Comparison of ENCODE assay signal across 26 cellular contexts in genomic region chr15:74742422-74742821, GRCh38. TPM values are rescaled to one million over a fixed set of nuclear protein-coding genes. Genes with fewer than 3 reads are reported as not detected.
DNase-seq lines count a peak whose midpoint lies in the region; ATAC-seq, FAIRE-seq and TF ChIP-seq lines count a peak whose summit lies in the region.
"Had no signal": no experiment of that assay in that cellular context is flagged by ENCODE, and none has a peak within 500 bp of the region (broad histone marks: within the 10 kb centered on the region; RNA-seq: fewer than 3 reads in every experiment).

No MANE protein-coding gene starts in this region.

- no peak overlapping the region for H2BK5ac ChIP-seq in H1 (ENCODE audit: low read depth, low read length)

- FAIRE-seq in H1 (lab: Jason Lieb, UNC) = no peak
- FAIRE-seq: A549, D721Med, GM12878, GM19239, H54 had no signal

- H4K91ac ChIP-seq in H1 (replicated peaks; ENCODE audit: insufficient read length, low read length) = no peak overlapping the region

- no peak for TF ChIP-seq EP300 in H1 (IDR thresholded peaks at IDR 0.05; ENCODE audit: borderline replicate concordance in 1 of 2, low read depth in 2 of 2, low read length in 2 of 2)

- H2BK12ac ChIP-seq in H1 (ENCODE audit: low read depth, low read length) = no peak overlapping the region

- no peak overlapping the region for H3K14ac ChIP-seq in H1 (ENCODE audit: insufficient read length)

- CTCF ChIA-PET in H1 (lab: Charles Lee; ENCODE audit: partially characterized antibody) = interaction anchor here (0.6 to 1.8 kb wide), 4 partner anchors 26 to 702 kb away, joined by 3 to 7 read pairs (median 5); no protein-coding TSS in a partner anchor

- no peak overlapping the region for H3K18ac ChIP-seq in H1 (ENCODE audit: extremely low read depth, low read length)

- H3K9me3 ChIP-seq in Karpas-422 (ENCODE audit: low read length) = no peaks in the 10 kb centered on the region
- no peaks in the 10 kb centered on the region for H3K9me3 ChIP-seq in H1 (ENCODE audit: insufficient read depth in 2 of 2, low read depth in 1 of 2, low read length in 1 of 2)
- H3K9me3 ChIP-seq in aorta (ENCODE audit: control insufficient read depth, low read length) = peaks cover 4% of the 10 kb centered on the region

- no peak overlapping the region for H4K5ac ChIP-seq in H1 (ENCODE audit: insufficient read length, low read depth, low read length)

- no peak overlapping the region for H3K56ac ChIP-seq in H1 (replicated peaks; ENCODE audit: insufficient read length, low read depth, low read length)

- H3K4ac ChIP-seq in H1 (replicated peaks; ENCODE audit: insufficient read length, low read depth, low read length) = no peak overlapping the region

- no peaks in the 10 kb centered on the region for H3K27me3 ChIP-seq in Karpas-422 (ENCODE audit: low read length)
- H3K27me3 ChIP-seq in H1 (replicated peaks in 1 of 4; ENCODE audit: control insufficient read depth in 3 of 4, extremely low read depth in 1 of 4, insufficient read depth in 3 of 4, low read length in 3 of 4) = peaks cover 0 to 3% (median 0%) of the 10 kb centered on the region in 4 experiments; a peak in 1 of 7 replicates
- no peaks in the 10 kb centered on the region for H3K27me3 ChIP-seq in aorta (ENCODE audit: control insufficient read depth in 1 of 2, insufficient read depth in 2 of 2, low read length in 1 of 2)
- H3K27me3 ChIP-seq: BE2C; BLaER1 treated with 17β-estradiol and CSF1 and Interleukin-3, amounts not matched to agents 10 nM and 100 nM had no signal

- H3K9ac ChIP-seq in Karpas-422 (ENCODE audit: low read length) (no peak overlapping the region), H1 (replicated peaks in 1 of 4; ENCODE audit: extremely low read depth in 1 of 4, low read depth in 3 of 4, low read length in 3 of 4) (no peak overlapping the region)
- H3K9ac ChIP-seq: BLaER1 treated with 17β-estradiol and CSF1 and Interleukin-3, amounts not matched to agents 10 nM and 100 nM; GM23248 had no signal

- peaks cover under 1 to 4% of the 10 kb centered on the region in 2 donors for H3K4me1 Mint-ChIP-seq in natural killer cell treated with Interleukin-12 subunit alpha and Interleukin-12 subunit beta and Interleukin-15 and Interleukin-18, amount 100 ng/mL, for 72 hours (ENCODE audit: low read depth in 2 of 2)
- peaks cover 0 to 5% of the 10 kb centered on the region in 2 donors for H3K4me1 Mint-ChIP-seq in natural killer cell
- H3K4me1 Mint-ChIP-seq: CD14-positive monocyte; CD8-positive, alpha-beta memory T cell had no signal

- no peak for TF ChIP-seq RAD21 in H1 (IDR thresholded peaks at IDR 0.05 in 1 of 2, conservative IDR thresholded peaks at IDR 0.05 in 1 of 2; ENCODE audit: low read depth in 2 of 2, low read length in 2 of 2)

- TF ChIP-seq CTCF in natural killer cell (IDR thresholded peaks at IDR 0.05) (no peak), H1 (IDR thresholded peaks at IDR 0.05; ENCODE audit: control extremely low read depth in 1 of 3, insufficient read depth in 1 of 3, low read depth in 1 of 3, low read length in 3 of 3) (no peak)

- no peaks in the 10 kb centered on the region for H3K79me2 ChIP-seq in Karpas-422 (ENCODE audit: low read length)
- no peaks in the 10 kb centered on the region for H3K79me2 ChIP-seq in H1 (ENCODE audit: control insufficient read depth in 1 of 2, insufficient read depth in 2 of 2, low read length in 2 of 2)

- POLR2A ChIA-PET in H1 (lab: Charles Lee; ENCODE audit: partially characterized antibody) = interaction anchor here (2.1 to 2.6 kb wide), 2 partner anchors 17 to 18 kb away, joined by 6 to 8 read pairs; partner anchors contain the start of gene CYP1A1

- H3K4me2 ChIP-seq in Karpas-422 (ENCODE audit: low read depth, low read length, poor library complexity, severe bottlenecking) = no peak overlapping the region
- no peak overlapping the region for H3K4me2 ChIP-seq in H1 (ENCODE audit: insufficient read depth in 1 of 2, low read depth in 2 of 2, low read length in 2 of 2)
- H3K4me2 ChIP-seq: A549; BLaER1 treated with 17β-estradiol and CSF1 and Interleukin-3, amounts not matched to agents 10 nM and 100 nM had no signal

- ATAC-seq in natural killer cell treated with Interleukin-12 subunit alpha and Interleukin-12 subunit beta and Interleukin-15 and Interleukin-18, amount 100 ng/mL, for 72 hours = no peak
- ATAC-seq in natural killer cell (no peak), aorta (ENCODE audit: low FRiP score) (no peak)
- ATAC-seq: A549, GM12878 had no signal

- no peaks in the 10 kb centered on the region for H4K20me1 ChIP-seq in Karpas-422 (ENCODE audit: insufficient read depth, low read depth, low read length)
- peaks cover 0 to 1% of the 10 kb centered on the region in 2 experiments for H4K20me1 ChIP-seq in H1 (replicated peaks in 1 of 2; ENCODE audit: control insufficient read depth in 1 of 2, insufficient read depth in 2 of 2, low read length in 2 of 2)
- H4K20me1 ChIP-seq: BLaER1 treated with 17β-estradiol and CSF1 and Interleukin-3, amounts not matched to agents 10 nM and 100 nM had no signal

- no peak overlapping the region for H3K4me3 Mint-ChIP-seq in natural killer cell treated with Interleukin-12 subunit alpha and Interleukin-12 subunit beta and Interleukin-15 and Interleukin-18, amount 100 ng/mL, for 72 hours
- no peak overlapping the region for H3K4me3 Mint-ChIP-seq in natural killer cell
- H3K4me3 Mint-ChIP-seq: CD14-positive monocyte; CD4-positive, alpha-beta T cell; CD8-positive, alpha-beta memory T cell had no signal

- WGBS in H1 (ENCODE audit: extremely low coverage in 1 of 2, insufficient coverage in 1 of 2, insufficient read length in 1 of 2, insufficient replicate concordance in 2 of 2, low coverage in 1 of 2, low lambda C conversion rate in 2 of 2, missing lambda C conversion rate in 1 of 2), 2 experiments = 91% methylated on average over 5 of the region's 5 CpGs; no CpG with 5 or more reads in 1 of the 2 experiments
- 80 to 83% methylated on average over 5 of the region's 5 CpGs for WGBS in aorta, 2 donors

- intact Hi-C loops in natural killer cell (cut with micrococcal nuclease) = no loop called here
- intact Hi-C loops in aorta (cut with DNase I) = no loop called here

- no peaks in the 10 kb centered on the region for H3K9me2 ChIP-seq in Karpas-422 (replicated peaks; ENCODE audit: insufficient read depth, low read length)

- H3K9me3 Mint-ChIP-seq in natural killer cell treated with Interleukin-12 subunit alpha and Interleukin-12 subunit beta and Interleukin-15 and Interleukin-18, amount 100 ng/mL, for 72 hours = peaks cover 5% of the 10 kb centered on the region
- H3K9me3 Mint-ChIP-seq in natural killer cell = no peaks in the 10 kb centered on the region

- no peak overlapping the region for H3K23ac ChIP-seq in H1 (ENCODE audit: insufficient read length)

- no peaks in the 10 kb centered on the region for H3K36me3 ChIP-seq in Karpas-422 (ENCODE audit: insufficient read depth, low read length)
- no peaks in the 10 kb centered on the region for H3K36me3 ChIP-seq in H1 (ENCODE audit: control insufficient read depth in 2 of 4, insufficient read depth in 4 of 4, low read length in 3 of 4)
- H3K36me3 ChIP-seq in aorta (ENCODE audit: control insufficient read depth in 1 of 2, insufficient read depth in 2 of 2, low read length in 1 of 2) = no peaks in the 10 kb centered on the region
- H3K36me3 ChIP-seq: BE2C; BLaER1 treated with 17β-estradiol and CSF1 and Interleukin-3, amounts not matched to agents 10 nM and 100 nM; HAP-1 had no signal

- TF ChIP-seq POLR2A in H1 (IDR thresholded peaks at IDR 0.05; ENCODE audit: control extremely low read depth in 1 of 2, low read depth in 2 of 2, low read length in 2 of 2) = no peak

- DNase-seq in natural killer cell treated with Interleukin-12 subunit alpha and Interleukin-12 subunit beta and Interleukin-15 and Interleukin-18, amount 100 ng/mL, for 72 hours (ENCODE audit: low spot score) = peak; percentile 22
- no peak for DNase-seq in natural killer cell
- DNase-seq in Karpas-422 = peak; percentile 71
- DNase-seq in H1 (ENCODE audit: low read depth in 1 of 2, low spot score in 2 of 2) = no peak
- DNase-seq in UCSD-AML1 (lab: John Stamatoyannopoulos, UW; ENCODE audit: unreplicated experiment) = no peak
- DNase-seq in aorta = no peak
- no peak for DNase-seq in stimulated activated CD4-positive, alpha-beta T cell treated with anti-CD3 and anti-CD28 coated beads, Interleukin-2, amount 100 ng/mL, for 48 hours
- DNase-seq: 8988T; ACHN; AML-193; BE2C; CD4-positive, alpha-beta T cell; CD8-positive, alpha-beta memory T cell; DMS 273 treated with DMSO at 0.1 percent for 48 hours; DMS79; EL; GDM1; GM23248 had no signal

- 0 out of 2 replicates have a peak overlapping the region, but pooled peaks have one; percentile 61 for H2BK15ac ChIP-seq in H1 (ENCODE audit: low read length)

- H2AK5ac ChIP-seq in H1 (ENCODE audit: low read depth, low read length) = no peak overlapping the region

- H2AFZ ChIP-seq in Karpas-422 (ENCODE audit: low read length) (no peak overlapping the region), H1 (ENCODE audit: low read length) (no peak overlapping the region)
- H2AFZ ChIP-seq: GM23248 had no signal

- H3K4me1 ChIP-seq in Karpas-422 (ENCODE audit: low read length) = peaks cover 7% of the 10 kb centered on the region
- no peaks in the 10 kb centered on the region for H3K4me1 ChIP-seq in H1 (replicated peaks in 1 of 4; ENCODE audit: control insufficient read depth in 3 of 4, insufficient read depth in 4 of 4, low read length in 3 of 4)
- H3K4me1 ChIP-seq in aorta (ENCODE audit: control insufficient read depth in 1 of 2, insufficient read depth in 2 of 2, low read length in 2 of 2) = no peaks in the 10 kb centered on the region
- H3K4me1 ChIP-seq: A549, BE2C had no signal

- H3K23me2 ChIP-seq in H1 (ENCODE audit: low read depth, low read length) = no peaks in the 10 kb centered on the region

- no peak overlapping the region for H4K8ac ChIP-seq in H1 (ENCODE audit: extremely low read depth, insufficient read depth, low read length)

- H3K4me3 ChIP-seq in Karpas-422 (ENCODE audit: low read length) (no peak overlapping the region), H1 (ENCODE audit: extremely low read depth in 1 of 4, insufficient read depth in 2 of 4, low read depth in 3 of 4, low read length in 4 of 4) (no peak overlapping the region), aorta (ENCODE audit: low read length in 2 of 2) (no peak overlapping the region)
- H3K4me3 ChIP-seq: A549, GM12878, GM23248, HAP-1 had no signal

- no peak overlapping the region for H2BK120ac ChIP-seq in H1 (replicated peaks; ENCODE audit: low read depth, low read length)

- no peak overlapping the region for H3K27ac Mint-ChIP-seq in natural killer cell treated with Interleukin-12 subunit alpha and Interleukin-12 subunit beta and Interleukin-15 and Interleukin-18, amount 100 ng/mL, for 72 hours
- H3K27ac Mint-ChIP-seq in natural killer cell = no peak overlapping the region
- H3K27ac Mint-ChIP-seq: CD14-positive monocyte; CD4-positive, alpha-beta T cell; CD8-positive, alpha-beta memory T cell had no signal

- H3K79me1 ChIP-seq in H1 (ENCODE audit: low read depth, low read length) = no peaks in the 10 kb centered on the region

- peaks cover 10% of the 10 kb centered on the region for H3K36me3 Mint-ChIP-seq in natural killer cell treated with Interleukin-12 subunit alpha and Interleukin-12 subunit beta and Interleukin-15 and Interleukin-18, amount 100 ng/mL, for 72 hours
- no peaks in the 10 kb centered on the region for H3K36me3 Mint-ChIP-seq in natural killer cell
- H3K36me3 Mint-ChIP-seq: CD14-positive monocyte had no signal

- H2BK20ac ChIP-seq in H1 (ENCODE audit: low read length) = no peak overlapping the region

- H3K27ac ChIP-seq in Karpas-422 (ENCODE audit: low read length) (no peak overlapping the region), H1 (ENCODE audit: low read depth, low read length) (no peak overlapping the region), aorta (ENCODE audit: low read depth in 1 of 2, low read length in 2 of 2) (no peak overlapping the region)
- H3K27ac ChIP-seq: A549; BLaER1 treated with 17β-estradiol and CSF1 and Interleukin-3, amounts not matched to agents 10 nM and 100 nM; GM23248 had no signal

- H3K27me3 Mint-ChIP-seq in natural killer cell treated with Interleukin-12 subunit alpha and Interleukin-12 subunit beta and Interleukin-15 and Interleukin-18, amount 100 ng/mL, for 72 hours = peaks cover 13 to 28% of the 10 kb centered on the region in 2 donors
- H3K27me3 Mint-ChIP-seq in natural killer cell (ENCODE audit: low read depth in 2 of 2) = peaks cover 19 to 28% of the 10 kb centered on the region in 2 donors

RNA-seq across cellular contexts. Expression of gene CYP1A2, which starts 6.2 kb away (rescaled TPM):
- total RNA-seq in natural killer cell treated with Interleukin-12 subunit alpha and Interleukin-12 subunit beta and Interleukin-15 and Interleukin-18, amount 100 ng/mL, for 72 hours = not detected
- total RNA-seq in natural killer cell (not detected), aorta (not detected)
- not detected in 2 replicates for total RNA-seq in Karpas-422 (2014; rRNA removed; shearing (Covaris generic); ENCODE audit: low replicate concordance)
- total RNA-seq in H1 (2021; fragmentation: NEBNext Ultra II Directional; extraction: Animal tissue kit (Norgen Biotek cat#: 25700)) = not detected in 2 replicates
- polyA plus RNA-seq in H1 (2011; rRNA removed) (not detected in 2 replicates), aorta (not detected)
- polyA plus RNA-seq in H1 (2011; cell fraction: cytosol; rRNA removed) = not detected
- not detected for polyA plus RNA-seq in H1 (2011; cell fraction: nucleus; rRNA removed)
- not detected in 4 replicates for polyA plus RNA-seq in H1 (2012, experiment 1 of 2)
- not detected for polyA plus RNA-seq in H1 (2012, experiment 2 of 2)
- polyA plus RNA-seq in H1 (2013, experiment 1 of 2) = 0.02 TPM
- not detected for polyA plus RNA-seq in H1 (2013, experiment 2 of 2)
- polyA minus RNA-seq in H1 (2011; rRNA and poly(A)+ RNA removed) = not detected in 2 replicates
- not detected for polyA minus RNA-seq in H1 (2011; cell fraction: cytosol; rRNA and poly(A)+ RNA removed)
- not detected for polyA minus RNA-seq in H1 (2011; cell fraction: nucleus; rRNA and poly(A)+ RNA removed)
- total RNA-seq: CD4-positive, alpha-beta T cell; CD8-positive, alpha-beta memory T cell; GM12878; GM23248 had no signal
- polyA plus RNA-seq: A549; CD14-positive monocyte; CD8-positive, alpha-beta memory T cell; GM23248 had no signal

RNA-seq across cellular contexts. Expression of gene CYP1A1, which starts 17.1 kb away (rescaled TPM):
- total RNA-seq in natural killer cell treated with Interleukin-12 subunit alpha and Interleukin-12 subunit beta and Interleukin-15 and Interleukin-18, amount 100 ng/mL, for 72 hours = 1 to 10 TPM; 3.2 to 4.6 TPM
- under 1 TPM in 1 of 3 donors, not detected in 2; 0.33 TPM for total RNA-seq in natural killer cell
- not detected in 2 replicates for total RNA-seq in Karpas-422 (2014; rRNA removed; shearing (Covaris generic); ENCODE audit: low replicate concordance)
- total RNA-seq in H1 (2021; fragmentation: NEBNext Ultra II Directional; extraction: Animal tissue kit (Norgen Biotek cat#: 25700)) = 0.11 and 0.35 TPM in 2 replicates
- polyA plus RNA-seq in H1 (2011; rRNA removed) = 0.22 and 0.32 TPM in 2 replicates
- 0.30 TPM for polyA plus RNA-seq in H1 (2011; cell fraction: cytosol; rRNA removed)
- polyA plus RNA-seq in H1 (2011; cell fraction: nucleus; rRNA removed) = 0.24 TPM
- 0.12 to 0.23 TPM (median 0.20 TPM) in 3 of 4 replicates, not detected in the other for polyA plus RNA-seq in H1 (2012, experiment 1 of 2)
- polyA plus RNA-seq in H1 (2012, experiment 2 of 2) = 0.10 TPM
- polyA plus RNA-seq in H1 (2013, experiment 1 of 2) = 0.41 TPM
- polyA plus RNA-seq in H1 (2013, experiment 2 of 2) = 0.22 TPM
- 0.13 and 0.17 TPM in 2 replicates for polyA minus RNA-seq in H1 (2011; rRNA and poly(A)+ RNA removed)
- polyA minus RNA-seq in H1 (2011; cell fraction: cytosol; rRNA and poly(A)+ RNA removed) = not detected
- polyA minus RNA-seq in H1 (2011; cell fraction: nucleus; rRNA and poly(A)+ RNA removed) = not detected
- total RNA-seq in aorta = 1 to 10 TPM in 1 of 2 donors, not detected in 1; 2.3 TPM
- polyA plus RNA-seq in aorta = 1 to 10 TPM; 1.0 to 6.4 TPM
- total RNA-seq: CD4-positive, alpha-beta T cell; GM23248 had no signal
- polyA plus RNA-seq: CD14-positive monocyte, GM23248 had no signal

RNA-seq across cellular contexts. Expression of gene CSK, which starts 39.5 kb away (rescaled TPM):
- total RNA-seq in natural killer cell treated with Interleukin-12 subunit alpha and Interleukin-12 subunit beta and Interleukin-15 and Interleukin-18, amount 100 ng/mL, for 72 hours = 100 to 1,000 TPM; 323 TPM
- total RNA-seq in natural killer cell (100 to 1,000 TPM; 282 to 334 (median 287) TPM), aorta (10 to 100 TPM; 34.9 to 55.2 TPM)
- 172 and 306 TPM in 2 replicates for total RNA-seq in Karpas-422 (2014; rRNA removed; shearing (Covaris generic); ENCODE audit: low replicate concordance)
- 50.2 and 51.7 TPM in 2 replicates for total RNA-seq in H1 (2021; fragmentation: NEBNext Ultra II Directional; extraction: Animal tissue kit (Norgen Biotek cat#: 25700))
- polyA plus RNA-seq in H1 (2011; rRNA removed) (13.7 and 23.0 TPM in 2 replicates), aorta (10 to 100 TPM; 21.8 to 29.8 TPM)
- polyA plus RNA-seq in H1 (2011; cell fraction: cytosol; rRNA removed) = 16.8 TPM
- polyA plus RNA-seq in H1 (2011; cell fraction: nucleus; rRNA removed) = 40.7 TPM
- 31.1 to 46.6 TPM (median 42.9 TPM) in 4 replicates for polyA plus RNA-seq in H1 (2012, experiment 1 of 2)
- 39.8 TPM for polyA plus RNA-seq in H1 (2012, experiment 2 of 2)
- 22.2 TPM for polyA plus RNA-seq in H1 (2013, experiment 1 of 2)
- 21.3 TPM for polyA plus RNA-seq in H1 (2013, experiment 2 of 2)
- polyA minus RNA-seq in H1 (2011; rRNA and poly(A)+ RNA removed) = 12.9 and 26.4 TPM in 2 replicates
- 21.8 TPM for polyA minus RNA-seq in H1 (2011; cell fraction: cytosol; rRNA and poly(A)+ RNA removed)
- polyA minus RNA-seq in H1 (2011; cell fraction: nucleus; rRNA and poly(A)+ RNA removed) = 19.3 TPM

RNA-seq across cellular contexts. Expression of gene EDC3, which starts 46.6 kb away (rescaled TPM):
- total RNA-seq in natural killer cell treated with Interleukin-12 subunit alpha and Interleukin-12 subunit beta and Interleukin-15 and Interleukin-18, amount 100 ng/mL, for 72 hours = 10 to 100 TPM; 69.4 to 73.0 TPM
- total RNA-seq in natural killer cell (10 to 100 TPM; 22.4 to 39.2 (median 32.6) TPM), aorta (10 to 100 TPM; 30.8 TPM)
- 14.7 and 19.9 TPM in 2 replicates for total RNA-seq in Karpas-422 (2014; rRNA removed; shearing (Covaris generic); ENCODE audit: low replicate concordance)
- total RNA-seq in H1 (2021; fragmentation: NEBNext Ultra II Directional; extraction: Animal tissue kit (Norgen Biotek cat#: 25700)) = 49.1 and 50.8 TPM in 2 replicates
- polyA plus RNA-seq in H1 (2011; rRNA removed) (45.0 and 48.2 TPM in 2 replicates), aorta (10 to 100 TPM; 13.4 to 17.7 TPM)
- polyA plus RNA-seq in H1 (2011; cell fraction: cytosol; rRNA removed) = 38.7 TPM
- 54.5 TPM for polyA plus RNA-seq in H1 (2011; cell fraction: nucleus; rRNA removed)
- polyA plus RNA-seq in H1 (2012, experiment 1 of 2) = 34.0 to 39.2 TPM (median 36.6 TPM) in 4 replicates
- 32.2 TPM for polyA plus RNA-seq in H1 (2012, experiment 2 of 2)
- polyA plus RNA-seq in H1 (2013, experiment 1 of 2) = 25.6 TPM
- polyA plus RNA-seq in H1 (2013, experiment 2 of 2) = 27.2 TPM
- 108 and 138 TPM in 2 replicates for polyA minus RNA-seq in H1 (2011; rRNA and poly(A)+ RNA removed)
- polyA minus RNA-seq in H1 (2011; cell fraction: cytosol; rRNA and poly(A)+ RNA removed) = 39.6 TPM
- 57.2 TPM for polyA minus RNA-seq in H1 (2011; cell fraction: nucleus; rRNA and poly(A)+ RNA removed)

Comparison
In these comparisons a context has a peak if more than half of its experiments do, and no peak if none do; other contexts are left out.
1. DNase-seq: peak in natural killer cell treated with Interleukin-12 subunit alpha and Interleukin-12 subunit beta and Interleukin-15 and Interleukin-18, amount 100 ng/mL, for 72 hours (single experiment) and Karpas-422 (single experiment); none in natural killer cell (single experiment), H1 (0 of 2), UCSD-AML1 (single experiment), aorta (0 of 2) and stimulated activated CD4-positive, alpha-beta T cell treated with anti-CD3 and anti-CD28 coated beads, Interleukin-2, amount 100 ng/mL, for 48 hours (0 of 2).